Comparison of ENCODE assay signal across 15 cellular contexts in the genomic region with DNA sequence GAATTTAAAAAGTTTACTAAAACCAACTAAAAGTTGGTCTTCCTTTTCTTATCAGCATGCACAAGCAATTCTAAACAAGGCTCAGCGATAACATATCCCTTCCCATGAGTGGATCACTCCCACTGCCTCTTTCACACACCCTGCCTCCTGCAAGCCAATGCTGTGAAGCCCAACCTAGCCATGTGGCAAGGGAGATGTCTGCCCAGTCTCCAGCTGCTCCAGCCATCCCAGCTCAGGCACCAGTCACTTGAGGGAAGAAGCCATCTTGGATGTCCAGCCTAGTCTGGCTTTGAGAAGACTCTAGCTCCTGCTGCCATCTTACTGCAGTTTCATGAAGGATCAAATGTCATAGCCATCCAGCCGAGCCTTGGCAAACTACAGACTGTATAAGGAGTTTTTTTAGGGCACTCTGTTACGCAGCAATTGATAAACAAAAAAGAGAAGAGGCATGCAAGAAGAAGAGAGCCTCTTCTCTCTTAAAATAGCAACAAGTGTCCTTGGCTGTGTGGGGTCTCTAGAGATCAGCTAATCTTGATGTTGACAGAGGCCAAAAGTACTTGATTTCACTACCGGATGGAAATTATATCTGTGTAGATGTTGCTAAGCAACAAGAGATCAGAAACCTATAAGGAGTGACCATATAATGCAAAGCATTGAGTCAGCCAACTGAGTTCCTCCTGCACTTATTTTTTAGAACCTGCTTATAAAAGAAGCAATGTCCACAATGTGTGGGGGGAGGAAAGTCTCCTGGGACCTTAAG.
DNase-seq lines count a peak whose midpoint lies in the region; ATAC-seq lines count a peak whose summit lies in the region.
"Had no signal": no experiment of that assay in that cellular context is flagged by ENCODE, and none has a peak within 500 bp of the region (broad histone marks: within the 10 kb centered on the region; RNA-seq: fewer than 3 reads in every experiment).

No MANE protein-coding gene starts in this region.

- ATAC-seq in HG03439 (IDR thresholded peaks at IDR 0.05; ENCODE audit: unreplicated experiment) (peak; percentile 42), GM21367 (IDR thresholded peaks at IDR 0.05; ENCODE audit: unreplicated experiment) (no peak)
- ATAC-seq: natural killer cell treated with Interleukin-12 subunit alpha and Interleukin-12 subunit beta and Interleukin-15 and Interleukin-18, amount 100 ng/mL, for 72 hours; Panc1; psoas muscle had no signal

- DNase-seq in DMS 273 (lab: John Stamatoyannopoulos, UW; ENCODE audit: unreplicated experiment) (peak; percentile 26), DMS 273 treated with DMSO at 0.1 percent for 48 hours (lab: John Stamatoyannopoulos, UW) (no peak), NCI-H2196 treated with DMSO at 0.1 percent for 48 hours (lab: John Stamatoyannopoulos, UW; ENCODE audit: unreplicated experiment) (peak; percentile 52), left kidney (ENCODE audit: low read depth, low spot score) (peak; percentile 34), NCI-H82 (lab: John Stamatoyannopoulos, UW) (no peak), cerebellar cortex (ENCODE audit: low spot score) (no peak)
- DNase-seq: activated effector memory CD4-positive, alpha-beta T cell treated with anti-CD3 and anti-CD28 coated beads, Interleukin-2, amount 50 U/mL, for 16 hours; EL; NCI-H2171 treated with DMSO at 0.1 percent for 48 hours; psoas muscle; WERI-Rb-1 had no signal

Comparison
In these comparisons a context has a peak if more than half of its experiments do, and no peak if none do; other contexts are left out.
1. DNase-seq: peak in DMS 273 (single experiment), NCI-H2196 treated with DMSO at 0.1 percent for 48 hours (single experiment) and left kidney (single experiment); none in DMS 273 treated with DMSO at 0.1 percent for 48 hours (single experiment), NCI-H82 (single experiment) and cerebellar cortex (single experiment).